In the genomic region with DNA sequence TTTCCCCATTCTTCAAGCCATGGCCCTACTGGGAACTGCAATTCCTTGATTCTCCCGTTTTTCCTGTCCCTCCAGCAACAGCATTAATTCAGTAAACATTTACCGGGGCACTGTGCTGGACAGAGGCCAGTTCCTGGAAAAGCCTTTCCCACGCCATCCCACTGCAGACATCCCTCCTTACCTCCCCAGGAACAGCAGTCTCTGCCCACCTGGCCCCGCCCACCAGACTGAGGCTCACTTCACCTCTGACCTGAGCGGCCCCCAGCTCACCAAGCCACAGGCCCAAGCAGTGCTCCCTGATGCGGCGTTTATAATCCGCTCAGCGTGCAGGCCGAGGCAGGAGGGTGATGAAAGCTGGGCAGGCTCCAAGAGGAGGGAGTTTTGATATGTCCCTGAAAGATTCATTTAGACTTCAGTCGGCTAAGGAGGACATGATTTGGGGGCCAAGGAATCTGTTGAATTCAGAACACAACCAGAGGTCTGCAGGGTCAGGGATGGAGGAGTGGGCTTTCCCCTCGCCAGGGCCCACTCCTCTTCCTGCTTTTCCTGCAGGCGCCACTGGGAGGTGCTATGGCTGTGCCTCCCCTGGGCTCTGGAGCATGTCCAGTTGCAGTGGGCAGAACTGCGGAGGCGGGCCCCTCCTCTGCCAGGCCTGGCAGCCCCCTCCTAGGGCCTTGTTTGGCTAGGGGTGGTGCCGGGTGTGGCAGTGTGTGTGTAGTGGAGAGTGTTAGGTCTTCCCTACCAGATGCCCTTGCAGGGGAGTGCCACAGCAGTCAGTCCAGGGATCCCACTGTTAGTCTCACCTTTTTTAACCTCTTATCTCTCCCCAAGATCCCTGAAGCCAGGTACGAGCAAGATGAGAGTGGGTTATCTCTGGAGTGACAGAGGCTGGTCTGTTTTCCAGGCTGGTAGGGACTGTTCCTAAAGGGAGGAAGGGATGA, we compare ENCODE assay signal across 10 cellular contexts. TPM values are rescaled to one million over a fixed set of nuclear protein-coding genes. Genes with fewer than 3 reads are reported as not detected.
DNase-seq lines count a peak whose midpoint lies in the region; ATAC-seq, FAIRE-seq and TF ChIP-seq lines count a peak whose summit lies in the region.
"Had no signal": no experiment of that assay in that cellular context is flagged by ENCODE, and none has a peak within 500 bp of the region (broad histone marks: within the 10 kb centered on the region; RNA-seq: fewer than 3 reads in every experiment).

No MANE protein-coding gene starts in this region.

- H3K9me3 ChIP-seq in HepG2 (ENCODE audit: low read length) (no peaks in the 10 kb centered on the region), upper lobe of right lung (no peaks in the 10 kb centered on the region)
- H3K9me3 ChIP-seq: BLaER1 treated with 17β-estradiol and CSF1 and Interleukin-3, amounts not matched to agents 10 nM and 100 nM had no signal

- 67% methylated on average over 12 of the region's 17 CpGs for WGBS in HepG2 (ENCODE audit: low lambda C conversion rate)

- DNase-seq in NCI-H82 (lab: John Stamatoyannopoulos, UW) (peak; percentile 19), NCI-H82 treated with DMSO at 0.1 percent for 48 hours (lab: John Stamatoyannopoulos, UW; ENCODE audit: unreplicated experiment) (no peak), MCF 10A (ENCODE audit: unreplicated experiment) (no peak), HepG2 (ENCODE audit: low spot score) (no peak), upper lobe of right lung (no peak), GM13976 (ENCODE audit: low spot score) (no peak)

- no peaks in the 10 kb centered on the region for H3K79me2 ChIP-seq in HepG2 (ENCODE audit: insufficient read depth, low read length)

- CTCF ChIA-PET in MCF 10A (lab: Yijun Ruan, JAX) (interaction anchor here (1.1 to 1.5 kb wide), 3 partner anchors 14 to 29 kb away, joined by 3 to 12 read pairs (median 4); no protein-coding TSS in a partner anchor), HepG2 (lab: Yijun Ruan, JAX; ENCODE audit: low intra/inter-chr PET ratio, low total read pairs) (interaction anchor here (1.6 kb wide), 1 partner anchor 29 kb away, joined by 7 read pairs; no protein-coding TSS in a partner anchor)

- TF ChIP-seq CTCF in MCF 10A (IDR thresholded peaks at IDR 0.05; ENCODE audit: unreplicated experiment), result peak; percentile 28
- TF ChIP-seq CTCF in HepG2 (CRISPR knock-in tag; IDR thresholded peaks at IDR 0.05), result peak; percentile 64
- TF ChIP-seq CTCF in upper lobe of right lung (IDR thresholded peaks at IDR 0.05), result peak; percentile 46
- no peak for TF ChIP-seq CTCF in GM13976 (IDR thresholded peaks at IDR 0.05; ENCODE audit: borderline replicate concordance, control extremely low read depth, extremely low read depth, insufficient read depth, missing control alignments)

- peaks cover 9% of the 10 kb centered on the region for H3K4me1 ChIP-seq in HepG2 (ENCODE audit: insufficient read depth, low read length)
- peaks cover 18% of the 10 kb centered on the region for H3K4me1 ChIP-seq in upper lobe of right lung

- ATAC-seq in HepG2 (peak; percentile 44), upper lobe of right lung (peak; percentile 4), HG02798 (IDR thresholded peaks at IDR 0.05; ENCODE audit: poor library complexity, unreplicated experiment) (no peak), GM19467 (IDR thresholded peaks at IDR 0.05; ENCODE audit: unreplicated experiment) (no peak)

- H3K4me3 Mint-ChIP-seq in MCF 10A (ENCODE audit: unreplicated experiment), result no peak overlapping the region
- H3K4me3 Mint-ChIP-seq: activated T-cell treated with anti-CD3 and anti-CD28 coated beads, Interleukin-2, amount 50 U/mL, for 72 hours had no signal

- in situ Hi-C loops in HepG2 (cut with HindIII; ENCODE audit: extremely low pct_ligation_motif_present, low pct_unique_long_range_greater_than_20kb) (no loop called here), GM13976 (cut with MboI; ENCODE audit: low sequenced_read_pairs, unreplicated experiment) (no loop called here)

- FAIRE-seq in HepG2 (lab: Jason Lieb, UNC), result no peak

- POLR2A ChIA-PET in MCF 10A (lab: Yijun Ruan, JAX), result interaction anchor here (0.6 to 0.9 kb wide), 3 partner anchors 11 to 389 kb away, joined by 3 to 6 read pairs (median 5); no protein-coding TSS in a partner anchor
- POLR2A ChIA-PET in HepG2 (lab: Yijun Ruan, JAX), result interaction anchor here (1.2 kb wide), 1 partner anchor 18 kb away, joined by 4 read pairs; no protein-coding TSS in a partner anchor

- no peak overlapping the region for H3K4me2 ChIP-seq in HepG2 (ENCODE audit: low read depth, low read length)
- H3K4me2 ChIP-seq: BLaER1 treated with 17β-estradiol and CSF1 and Interleukin-3, amounts not matched to agents 10 nM and 100 nM had no signal

- H3K27ac Mint-ChIP-seq in MCF 10A (ENCODE audit: low read depth, unreplicated experiment), result no peak overlapping the region
- H3K27ac Mint-ChIP-seq: activated T-cell treated with anti-CD3 and anti-CD28 coated beads, Interleukin-2, amount 50 U/mL, for 72 hours had no signal

- H3K9me3 Mint-ChIP-seq in MCF 10A (ENCODE audit: unreplicated experiment), result no peaks in the 10 kb centered on the region
- H3K9me3 Mint-ChIP-seq: activated T-cell treated with anti-CD3 and anti-CD28 coated beads, Interleukin-2, amount 50 U/mL, for 72 hours had no signal

- no peaks in the 10 kb centered on the region for H3K4me1 Mint-ChIP-seq in MCF 10A (ENCODE audit: insufficient read depth, unreplicated experiment)

- H3K27ac ChIP-seq in HepG2 (ENCODE audit: extremely low read length, insufficient read depth, low read length) (no peak overlapping the region), upper lobe of right lung (peak overlapping the region; percentile 85)

- H3K4me3 ChIP-seq in HepG2 (replicated peaks in 1 of 3; ENCODE audit: insufficient read depth in 1 of 3, low read depth in 2 of 3, low read length in 3 of 3), result no peak overlapping the region
- H3K4me3 ChIP-seq in upper lobe of right lung, result peak overlapping the region; percentile 48
- H3K4me3 ChIP-seq: BLaER1 treated with 17β-estradiol and CSF1 and Interleukin-3, amounts not matched to agents 10 nM and 100 nM had no signal

- no peaks in the 10 kb centered on the region for H3K27me3 ChIP-seq in HepG2 (ENCODE audit: control insufficient read depth in 1 of 2, insufficient read depth in 2 of 2, low read length in 2 of 2)
- no peaks in the 10 kb centered on the region for H3K27me3 ChIP-seq in upper lobe of right lung
- H3K27me3 ChIP-seq: BLaER1 treated with 17β-estradiol and CSF1 and Interleukin-3, amounts not matched to agents 10 nM and 100 nM had no signal

- no peak overlapping the region for H2AFZ ChIP-seq in HepG2 (ENCODE audit: low read length)

- no peaks in the 10 kb centered on the region for H4K20me1 ChIP-seq in HepG2 (ENCODE audit: insufficient read depth, low read length)

- no peak overlapping the region for H3K9ac ChIP-seq in HepG2 (ENCODE audit: insufficient read depth, low read depth, low read length)
- H3K9ac ChIP-seq: BLaER1 treated with 17β-estradiol and CSF1 and Interleukin-3, amounts not matched to agents 10 nM and 100 nM had no signal

- no peak for TF ChIP-seq POLR2A in HepG2 (IDR thresholded peaks at IDR 0.05; ENCODE audit: insufficient read depth in 1 of 2, low read depth in 2 of 2, low read length in 2 of 2)

- TF ChIP-seq RAD21 in HepG2 (CRISPR knock-in tag; IDR thresholded peaks at IDR 0.05), result peak; percentile 20; the same call in 1 of the 2 replicates

- H3K36me3 Mint-ChIP-seq in MCF 10A (ENCODE audit: insufficient read depth, unreplicated experiment), result peaks cover 1% of the 10 kb centered on the region

- TF ChIP-seq EP300 in HepG2 (IDR thresholded peaks at IDR 0.05; ENCODE audit: low read depth in 2 of 2, low read length in 2 of 2) (no peak), HepG2 (CRISPR knock-in tag; IDR thresholded peaks at IDR 0.05; ENCODE audit: borderline replicate concordance) (no peak)

- BruUV-seq in MCF 10A (replicated peaks; lab: Mats Ljungman, UMichigan) (no TSS peak), HepG2 (replicated peaks; lab: Mats Ljungman, UMichigan) (no TSS peak)

- H3K36me3 ChIP-seq in HepG2 (replicated peaks in 1 of 2; ENCODE audit: control insufficient read depth in 1 of 2, insufficient read depth in 2 of 2, low read length in 2 of 2), result no peaks in the 10 kb centered on the region; a peak in 1 of 5 replicates
- H3K36me3 ChIP-seq in upper lobe of right lung, result peaks cover 17% of the 10 kb centered on the region

- intact Hi-C loops in MCF 10A (cut with micrococcal nuclease), result no loop called here
- intact Hi-C loops in HepG2 (cut with micrococcal nuclease; ENCODE audit: unreplicated experiment), result no loop called here
- intact Hi-C loops in upper lobe of right lung (cut with DNase I), result no loop called here

- no peaks in the 10 kb centered on the region for H3K27me3 Mint-ChIP-seq in MCF 10A (ENCODE audit: insufficient read depth, unreplicated experiment)

RNA-seq across cellular contexts. Expression of gene TAGLN, which starts 1.4 kb away (rescaled TPM):
- 18.0 and 45.4 TPM in 2 replicates for total RNA-seq in MCF 10A (2022)
- total RNA-seq in HepG2 (2016; rRNA removed; fragmentation: Illumina TruSeq; extraction: Trizol), result 75.4 and 93.7 TPM in 2 replicates
- total RNA-seq in HepG2 (2016; cell fraction: cytosol; rRNA removed; fragmentation: Illumina TruSeq; extraction: Trizol; ENCODE audit: low read depth), result 15.8 and 16.5 TPM in 2 replicates
- 83.7 and 102 TPM in 2 replicates for total RNA-seq in HepG2 (2016; cell fraction: insoluble cytoplasmic fraction; rRNA removed; fragmentation: Illumina TruSeq; extraction: Trizol)
- total RNA-seq in HepG2 (2016; cell fraction: membrane; rRNA removed; fragmentation: Illumina TruSeq; extraction: Trizol), result 20.1 and 22.3 TPM in 2 replicates
- 36.8 and 37.1 TPM in 2 replicates for total RNA-seq in HepG2 (2016; cell fraction: nucleus; rRNA removed; fragmentation: Illumina TruSeq; extraction: Trizol)
- polyA plus RNA-seq in HepG2 (2011; rRNA removed), result 12.6 and 14.1 TPM in 2 replicates
- 11.6 and 11.8 TPM in 2 replicates for polyA plus RNA-seq in HepG2 (2011; cell fraction: cytosol; rRNA removed)
- polyA plus RNA-seq in HepG2 (2011; cell fraction: nucleus; rRNA removed), result 25.0 and 34.5 TPM in 2 replicates
- polyA plus RNA-seq in HepG2 (2012), result 3.6 and 5.8 TPM in 2 replicates
- polyA plus RNA-seq in HepG2 (2016; cell fraction: cytosol; fragmentation: Illumina TruSeq; extraction: Trizol; ENCODE audit: low read depth), result 19.4 and 20.0 TPM in 2 replicates
- 110 TPM in 2 replicates for polyA plus RNA-seq in HepG2 (2016; cell fraction: insoluble cytoplasmic fraction; fragmentation: Illumina TruSeq; extraction: Trizol; ENCODE audit: low read depth)
- polyA plus RNA-seq in HepG2 (2016; cell fraction: membrane; fragmentation: Illumina TruSeq; extraction: Trizol; ENCODE audit: low read depth), result 20.4 and 20.8 TPM in 2 replicates
- 55.4 and 61.9 TPM in 2 replicates for polyA plus RNA-seq in HepG2 (2016; cell fraction: nucleus; fragmentation: Illumina TruSeq; extraction: Trizol; ENCODE audit: insufficient read depth, low read depth)
- 1.5 and 8.0 TPM in 2 replicates for polyA minus RNA-seq in HepG2 (2011; rRNA and poly(A)+ RNA removed; ENCODE audit: low replicate concordance)
- 2.4 and 3.3 TPM in 2 replicates for polyA minus RNA-seq in HepG2 (2011; cell fraction: cytosol; rRNA and poly(A)+ RNA removed)
- 5.0 and 7.5 TPM in 2 replicates for polyA minus RNA-seq in HepG2 (2011; cell fraction: nucleus; rRNA and poly(A)+ RNA removed)
- total RNA-seq in upper lobe of right lung, result 465 TPM

RNA-seq across cellular contexts. Expression of gene SIDT2, which starts 19.2 kb away (rescaled TPM):
- total RNA-seq in MCF 10A (2022), result 17.5 and 18.4 TPM in 2 replicates
- total RNA-seq in HepG2 (2016; rRNA removed; fragmentation: Illumina TruSeq; extraction: Trizol), result 6.8 and 11.5 TPM in 2 replicates
- total RNA-seq in HepG2 (2016; cell fraction: cytosol; rRNA removed; fragmentation: Illumina TruSeq; extraction: Trizol; ENCODE audit: low read depth), result 8.7 and 10.3 TPM in 2 replicates
- 6.4 and 12.0 TPM in 2 replicates for total RNA-seq in HepG2 (2016; cell fraction: insoluble cytoplasmic fraction; rRNA removed; fragmentation: Illumina TruSeq; extraction: Trizol)
- 8.6 and 9.5 TPM in 2 replicates for total RNA-seq in HepG2 (2016; cell fraction: membrane; rRNA removed; fragmentation: Illumina TruSeq; extraction: Trizol)
- 15.6 and 17.2 TPM in 2 replicates for total RNA-seq in HepG2 (2016; cell fraction: nucleus; rRNA removed; fragmentation: Illumina TruSeq; extraction: Trizol)
- 26.8 and 28.0 TPM in 2 replicates for polyA plus RNA-seq in HepG2 (2011; rRNA removed)
- polyA plus RNA-seq in HepG2 (2011; cell fraction: cytosol; rRNA removed), result 10.5 and 14.3 TPM in 2 replicates
- polyA plus RNA-seq in HepG2 (2011; cell fraction: nucleus; rRNA removed), result 82.0 and 109 TPM in 2 replicates
- 15.1 and 15.4 TPM in 2 replicates for polyA plus RNA-seq in HepG2 (2012)
- 1.9 and 2.2 TPM in 2 replicates for polyA plus RNA-seq in HepG2 (2016; cell fraction: cytosol; fragmentation: Illumina TruSeq; extraction: Trizol; ENCODE audit: low read depth)
- polyA plus RNA-seq in HepG2 (2016; cell fraction: insoluble cytoplasmic fraction; fragmentation: Illumina TruSeq; extraction: Trizol; ENCODE audit: low read depth), result 7.8 and 8.9 TPM in 2 replicates
- polyA plus RNA-seq in HepG2 (2016; cell fraction: membrane; fragmentation: Illumina TruSeq; extraction: Trizol; ENCODE audit: low read depth), result 6.0 and 6.6 TPM in 2 replicates
- 24.9 and 26.7 TPM in 2 replicates for polyA plus RNA-seq in HepG2 (2016; cell fraction: nucleus; fragmentation: Illumina TruSeq; extraction: Trizol; ENCODE audit: insufficient read depth, low read depth)
- 25.1 and 71.4 TPM in 2 replicates for polyA minus RNA-seq in HepG2 (2011; rRNA and poly(A)+ RNA removed; ENCODE audit: low replicate concordance)
- polyA minus RNA-seq in HepG2 (2011; cell fraction: cytosol; rRNA and poly(A)+ RNA removed), result 11.7 and 19.1 TPM in 2 replicates
- 32.3 and 34.8 TPM in 2 replicates for polyA minus RNA-seq in HepG2 (2011; cell fraction: nucleus; rRNA and poly(A)+ RNA removed)
- total RNA-seq in upper lobe of right lung, result 107 TPM

RNA-seq across cellular contexts. Expression of gene PCSK7, which starts 34.1 kb away (rescaled TPM):
- 58.6 and 61.8 TPM in 2 replicates for total RNA-seq in MCF 10A (2022)
- 6.8 and 13.8 TPM in 2 replicates for total RNA-seq in HepG2 (2016; rRNA removed; fragmentation: Illumina TruSeq; extraction: Trizol)
- 7.8 and 8.9 TPM in 2 replicates for total RNA-seq in HepG2 (2016; cell fraction: cytosol; rRNA removed; fragmentation: Illumina TruSeq; extraction: Trizol; ENCODE audit: low read depth)
- total RNA-seq in HepG2 (2016; cell fraction: insoluble cytoplasmic fraction; rRNA removed; fragmentation: Illumina TruSeq; extraction: Trizol), result 8.1 and 12.0 TPM in 2 replicates
- 6.1 and 6.3 TPM in 2 replicates for total RNA-seq in HepG2 (2016; cell fraction: membrane; rRNA removed; fragmentation: Illumina TruSeq; extraction: Trizol)
- total RNA-seq in HepG2 (2016; cell fraction: nucleus; rRNA removed; fragmentation: Illumina TruSeq; extraction: Trizol), result 16.5 and 17.3 TPM in 2 replicates
- 13.4 and 14.4 TPM in 2 replicates for polyA plus RNA-seq in HepG2 (2011; rRNA removed)
- 6.8 and 10.0 TPM in 2 replicates for polyA plus RNA-seq in HepG2 (2011; cell fraction: cytosol; rRNA removed)
- polyA plus RNA-seq in HepG2 (2011; cell fraction: nucleus; rRNA removed), result 63.6 and 86.3 TPM in 2 replicates
- 4.8 and 7.7 TPM in 2 replicates for polyA plus RNA-seq in HepG2 (2012)
- polyA plus RNA-seq in HepG2 (2016; cell fraction: cytosol; fragmentation: Illumina TruSeq; extraction: Trizol; ENCODE audit: low read depth), result 1.6 and 1.8 TPM in 2 replicates
- polyA plus RNA-seq in HepG2 (2016; cell fraction: insoluble cytoplasmic fraction; fragmentation: Illumina TruSeq; extraction: Trizol; ENCODE audit: low read depth), result 7.1 and 8.6 TPM in 2 replicates
- 3.0 and 4.2 TPM in 2 replicates for polyA plus RNA-seq in HepG2 (2016; cell fraction: membrane; fragmentation: Illumina TruSeq; extraction: Trizol; ENCODE audit: low read depth)
- polyA plus RNA-seq in HepG2 (2016; cell fraction: nucleus; fragmentation: Illumina TruSeq; extraction: Trizol; ENCODE audit: insufficient read depth, low read depth), result 59.8 and 63.8 TPM in 2 replicates
- 16.5 and 37.7 TPM in 2 replicates for polyA minus RNA-seq in HepG2 (2011; rRNA and poly(A)+ RNA removed; ENCODE audit: low replicate concordance)
- polyA minus RNA-seq in HepG2 (2011; cell fraction: cytosol; rRNA and poly(A)+ RNA removed), result 3.3 and 6.0 TPM in 2 replicates
- 13.0 and 13.4 TPM in 2 replicates for polyA minus RNA-seq in HepG2 (2011; cell fraction: nucleus; rRNA and poly(A)+ RNA removed)
- total RNA-seq in upper lobe of right lung, result 57.8 TPM

RNA-seq across cellular contexts. Expression of gene RNF214, which starts 34.7 kb away (rescaled TPM):
- total RNA-seq in MCF 10A (2022) (23.3 TPM in 2 replicates), HepG2 (2016; rRNA removed; fragmentation: Illumina TruSeq; extraction: Trizol) (10.7 and 12.4 TPM in 2 replicates), upper lobe of right lung (27.1 TPM)
- 4.7 and 5.5 TPM in 2 replicates for total RNA-seq in HepG2 (2016; cell fraction: cytosol; rRNA removed; fragmentation: Illumina TruSeq; extraction: Trizol; ENCODE audit: low read depth)
- 10.0 and 10.5 TPM in 2 replicates for total RNA-seq in HepG2 (2016; cell fraction: insoluble cytoplasmic fraction; rRNA removed; fragmentation: Illumina TruSeq; extraction: Trizol)
- 8.0 and 9.2 TPM in 2 replicates for total RNA-seq in HepG2 (2016; cell fraction: membrane; rRNA removed; fragmentation: Illumina TruSeq; extraction: Trizol)
- 11.2 and 11.4 TPM in 2 replicates for total RNA-seq in HepG2 (2016; cell fraction: nucleus; rRNA removed; fragmentation: Illumina TruSeq; extraction: Trizol)
- polyA plus RNA-seq in HepG2 (2011; rRNA removed), result 12.6 and 12.8 TPM in 2 replicates
- polyA plus RNA-seq in HepG2 (2011; cell fraction: cytosol; rRNA removed), result 5.0 and 8.9 TPM in 2 replicates
- 20.8 and 21.2 TPM in 2 replicates for polyA plus RNA-seq in HepG2 (2011; cell fraction: nucleus; rRNA removed)
- polyA plus RNA-seq in HepG2 (2012), result 9.1 and 10.6 TPM in 2 replicates
- polyA plus RNA-seq in HepG2 (2016; cell fraction: cytosol; fragmentation: Illumina TruSeq; extraction: Trizol; ENCODE audit: low read depth), result 2.7 and 3.1 TPM in 2 replicates
- 10.6 and 13.7 TPM in 2 replicates for polyA plus RNA-seq in HepG2 (2016; cell fraction: insoluble cytoplasmic fraction; fragmentation: Illumina TruSeq; extraction: Trizol; ENCODE audit: low read depth)
- polyA plus RNA-seq in HepG2 (2016; cell fraction: membrane; fragmentation: Illumina TruSeq; extraction: Trizol; ENCODE audit: low read depth), result 4.7 and 5.8 TPM in 2 replicates
- 26.2 and 27.4 TPM in 2 replicates for polyA plus RNA-seq in HepG2 (2016; cell fraction: nucleus; fragmentation: Illumina TruSeq; extraction: Trizol; ENCODE audit: insufficient read depth, low read depth)
- polyA minus RNA-seq in HepG2 (2011; rRNA and poly(A)+ RNA removed; ENCODE audit: low replicate concordance), result 20.7 and 43.7 TPM in 2 replicates
- 10.5 and 12.9 TPM in 2 replicates for polyA minus RNA-seq in HepG2 (2011; cell fraction: cytosol; rRNA and poly(A)+ RNA removed)
- polyA minus RNA-seq in HepG2 (2011; cell fraction: nucleus; rRNA and poly(A)+ RNA removed), result 18.7 and 20.5 TPM in 2 replicates

RNA-seq across cellular contexts. Expression of gene PAFAH1B2, which starts 53.7 kb away (rescaled TPM):
- total RNA-seq in MCF 10A (2022), result 146 and 174 TPM in 2 replicates
- total RNA-seq in HepG2 (2016; rRNA removed; fragmentation: Illumina TruSeq; extraction: Trizol), result 104 and 178 TPM in 2 replicates
- 34.4 and 37.3 TPM in 2 replicates for total RNA-seq in HepG2 (2016; cell fraction: cytosol; rRNA removed; fragmentation: Illumina TruSeq; extraction: Trizol; ENCODE audit: low read depth)
- total RNA-seq in HepG2 (2016; cell fraction: insoluble cytoplasmic fraction; rRNA removed; fragmentation: Illumina TruSeq; extraction: Trizol), result 107 and 164 TPM in 2 replicates
- 37.1 and 43.1 TPM in 2 replicates for total RNA-seq in HepG2 (2016; cell fraction: membrane; rRNA removed; fragmentation: Illumina TruSeq; extraction: Trizol)
- total RNA-seq in HepG2 (2016; cell fraction: nucleus; rRNA removed; fragmentation: Illumina TruSeq; extraction: Trizol), result 42.3 and 46.9 TPM in 2 replicates
- 27.0 and 28.8 TPM in 2 replicates for polyA plus RNA-seq in HepG2 (2011; rRNA removed)
- polyA plus RNA-seq in HepG2 (2011; cell fraction: cytosol; rRNA removed), result 21.8 and 24.3 TPM in 2 replicates
- polyA plus RNA-seq in HepG2 (2011; cell fraction: nucleus; rRNA removed), result 15.1 and 15.4 TPM in 2 replicates
- polyA plus RNA-seq in HepG2 (2012), result 23.9 and 26.9 TPM in 2 replicates
- polyA plus RNA-seq in HepG2 (2016; cell fraction: cytosol; fragmentation: Illumina TruSeq; extraction: Trizol; ENCODE audit: low read depth), result 2.7 and 3.0 TPM in 2 replicates
- polyA plus RNA-seq in HepG2 (2016; cell fraction: insoluble cytoplasmic fraction; fragmentation: Illumina TruSeq; extraction: Trizol; ENCODE audit: low read depth), result 70.7 and 75.2 TPM in 2 replicates
- polyA plus RNA-seq in HepG2 (2016; cell fraction: membrane; fragmentation: Illumina TruSeq; extraction: Trizol; ENCODE audit: low read depth), result 12.5 and 14.8 TPM in 2 replicates
- 26.9 and 30.3 TPM in 2 replicates for polyA plus RNA-seq in HepG2 (2016; cell fraction: nucleus; fragmentation: Illumina TruSeq; extraction: Trizol; ENCODE audit: insufficient read depth, low read depth)
- polyA minus RNA-seq in HepG2 (2011; rRNA and poly(A)+ RNA removed; ENCODE audit: low replicate concordance), result 84.0 and 119 TPM in 2 replicates
- polyA minus RNA-seq in HepG2 (2011; cell fraction: cytosol; rRNA and poly(A)+ RNA removed), result 68.8 and 69.8 TPM in 2 replicates
- polyA minus RNA-seq in HepG2 (2011; cell fraction: nucleus; rRNA and poly(A)+ RNA removed), result 42.0 and 56.1 TPM in 2 replicates
- 86.9 TPM for total RNA-seq in upper lobe of right lung

Comparison
In these comparisons a context has a peak if more than half of its experiments do, and no peak if none do; other contexts are left out.
1. ATAC-seq: peak in HepG2 (single experiment) and upper lobe of right lung (single experiment); none in HG02798 (single experiment) and GM19467 (single experiment).